Comparison of ENCODE assay signal across 13 cellular contexts in genomic region chr2:43186679-43187374, GRCh38. TPM values are rescaled to one million over a fixed set of nuclear protein-coding genes. Genes with fewer than 3 reads are reported as not detected.
DNase-seq lines count a peak whose midpoint lies in the region; ATAC-seq, FAIRE-seq and TF ChIP-seq lines count a peak whose summit lies in the region.
"Had no signal": no experiment of that assay in that cellular context is flagged by ENCODE, and none has a peak within 500 bp of the region (broad histone marks: within the 10 kb centered on the region; RNA-seq: fewer than 3 reads in every experiment).

No MANE protein-coding gene starts in this region.

- FAIRE-seq in kidney (lab: Jason Lieb, UNC) (no peak), small intestine (lab: Jason Lieb, UNC) (no peak)

- POLR2A ChIA-PET in T-cell (lab: Charles Lee): interaction anchor here in 1 of 2 donors (0.5 kb wide), 1 partner anchor 46 kb away, joined by 5 read pairs; no protein-coding TSS in a partner anchor

- H3K4me3 ChIP-seq in DND-41 (ENCODE audit: low read depth in 1 of 2, low read length in 2 of 2) (no peak overlapping the region), kidney (ENCODE audit: low read length in 2 of 2) (no peak overlapping the region), small intestine (ENCODE audit: low read depth in 1 of 2, low read length in 2 of 2) (no peak overlapping the region), MM.1S (ENCODE audit: low read length) (no peak overlapping the region)

- peak overlapping the region; percentile 61 to 70 for H3K27ac Mint-ChIP-seq in T-cell

- CTCF ChIA-PET in T-cell (lab: Charles Lee): interaction anchor here in 1 of 2 donors (0.6 kb wide), 1 partner anchor 12 kb away, joined by 3 read pairs; no protein-coding TSS in a partner anchor

- no peaks in the 10 kb centered on the region for H4K20me1 ChIP-seq in DND-41 (ENCODE audit: insufficient read depth, low read length)
- no peaks in the 10 kb centered on the region for H4K20me1 ChIP-seq in MM.1S (ENCODE audit: insufficient read depth, low read length)

- H3K9me3 ChIP-seq in DND-41 (ENCODE audit: insufficient read depth, low read length, severe bottlenecking): no peaks in the 10 kb centered on the region
- H3K9me3 ChIP-seq in kidney (ENCODE audit: control insufficient read depth in 1 of 2, low read length in 2 of 2): no peaks in the 10 kb centered on the region
- no peaks in the 10 kb centered on the region for H3K9me3 ChIP-seq in small intestine (ENCODE audit: control insufficient read depth, low read depth)
- H3K9me3 ChIP-seq in MM.1S (replicated peaks; ENCODE audit: insufficient read depth, low read length): no peaks in the 10 kb centered on the region
- H3K9me3 ChIP-seq: SK-N-SH had no signal

- no peaks in the 10 kb centered on the region for H3K79me2 ChIP-seq in DND-41 (ENCODE audit: insufficient read depth, low read length)
- H3K79me2 ChIP-seq in MM.1S (ENCODE audit: low read length): no peaks in the 10 kb centered on the region

- H3K4me1 ChIP-seq in DND-41 (ENCODE audit: insufficient read depth, low read length): no peaks in the 10 kb centered on the region
- peaks cover 0 to 4% of the 10 kb centered on the region in 2 donors for H3K4me1 ChIP-seq in kidney (ENCODE audit: control insufficient read depth in 1 of 2, insufficient read depth in 1 of 2, low read depth in 1 of 2, low read length in 2 of 2)
- peaks cover 19 to 22% of the 10 kb centered on the region in 2 donors for H3K4me1 ChIP-seq in small intestine (ENCODE audit: control insufficient read depth in 2 of 2, insufficient read depth in 1 of 2, low read depth in 1 of 2, low read length in 1 of 2)
- H3K4me1 ChIP-seq in MM.1S (ENCODE audit: low read length): no peaks in the 10 kb centered on the region

- 21 to 48% (median 41%) methylated on average over 12 of the region's 12 CpGs for WGBS in small intestine, 3 donors

- H3K27ac ChIP-seq in DND-41 (ENCODE audit: low read length) (peak overlapping the region; percentile 46; the same call in 1 of the 2 replicates), kidney (ENCODE audit: low read depth in 2 of 2, low read length in 2 of 2) (no peak overlapping the region), small intestine (ENCODE audit: low read depth in 1 of 2, low read length in 1 of 2) (peak overlapping the region; percentile 53 to 74), MM.1S (ENCODE audit: low read length) (no peak overlapping the region)

- ATAC-seq in DND-41 (ENCODE audit: insufficient read depth, low read depth) (no peak), T-cell (replicated peaks in 1 of 4) (no peak), HG03135 (IDR thresholded peaks at IDR 0.05; ENCODE audit: unreplicated experiment) (no peak)

- peaks cover 55 to 67% (median 62%) of the 10 kb centered on the region in 3 donors for H3K4me1 Mint-ChIP-seq in T-cell

- no peaks in the 10 kb centered on the region for H3K9me3 Mint-ChIP-seq in T-cell
- H3K9me3 Mint-ChIP-seq: activated CD4-positive, alpha-beta memory T cell treated with anti-CD3 and anti-CD28 coated beads, Interleukin-2, amount 10 ng/mL, durations not matched to agents 7 days and 5 days had no signal

- DNase-seq in DND-41 (no peak), T-cell (no peak), kidney (peak; percentile 75), small intestine (peak; percentile 67), NCI-H1436 (lab: John Stamatoyannopoulos, UW) (no peak), ecto neural progenitor cell (ENCODE audit: low spot score) (no peak), MM.1S (no peak)
- DNase-seq: activated CD4-positive, alpha-beta memory T cell treated with anti-CD3 and anti-CD28 coated beads, Interleukin-2, amount 10 ng/mL, durations not matched to agents 7 days and 5 days; NCI-H526 treated with DMSO at 0.1 percent for 48 hours; nucleus accumbens; SK-N-SH; stimulated activated CD4-positive, alpha-beta T cell treated with anti-CD3 and anti-CD28 coated beads, Interleukin-2, amount 100 ng/mL, for 48 hours had no signal

- no peaks in the 10 kb centered on the region for H3K9me2 ChIP-seq in MM.1S (replicated peaks; ENCODE audit: insufficient read depth, low read length)
- H3K9me2 ChIP-seq: SK-N-SH had no signal

- no peaks in the 10 kb centered on the region for H3K27me3 Mint-ChIP-seq in T-cell
- H3K27me3 Mint-ChIP-seq: activated CD4-positive, alpha-beta memory T cell treated with anti-CD3 and anti-CD28 coated beads, Interleukin-2, amount 10 ng/mL, durations not matched to agents 7 days and 5 days had no signal

- TF ChIP-seq CTCF in DND-41 (IDR thresholded peaks at IDR 0.05; ENCODE audit: borderline replicate concordance, extremely low read depth, low read length, poor library complexity, severe bottlenecking): no peak
- TF ChIP-seq CTCF in kidney (IDR thresholded peaks at IDR 0.05; ENCODE audit: borderline replicate concordance, extremely low read depth, insufficient read depth): no peak
- no peak for TF ChIP-seq CTCF in MM.1S (IDR thresholded peaks at IDR 0.05; ENCODE audit: low read length)

- H2AFZ ChIP-seq in DND-41 (ENCODE audit: low read depth, low read length): no peak overlapping the region
- H2AFZ ChIP-seq in MM.1S (ENCODE audit: low read length): no peak overlapping the region

- peak overlapping the region in 1 of 3 donors; percentile 54 for H3K4me3 Mint-ChIP-seq in T-cell
- H3K4me3 Mint-ChIP-seq: activated CD4-positive, alpha-beta memory T cell treated with anti-CD3 and anti-CD28 coated beads, Interleukin-2, amount 10 ng/mL, durations not matched to agents 7 days and 5 days had no signal

- H3K27me3 ChIP-seq in DND-41 (ENCODE audit: insufficient read depth, low read length, poor library complexity) (no peaks in the 10 kb centered on the region), small intestine (ENCODE audit: control insufficient read depth in 2 of 2, insufficient read depth in 2 of 2, low read length in 2 of 2) (no peaks in the 10 kb centered on the region), MM.1S (replicated peaks; ENCODE audit: insufficient read depth, low read length) (no peaks in the 10 kb centered on the region)

- no peaks in the 10 kb centered on the region for H3K36me3 Mint-ChIP-seq in T-cell

- no peaks in the 10 kb centered on the region for H3F3A ChIP-seq in MM.1S (ENCODE audit: insufficient read depth, low read length)

- H3K9ac ChIP-seq in DND-41 (ENCODE audit: low read depth, low read length) (no peak overlapping the region), kidney (ENCODE audit: low read length in 2 of 2) (peak overlapping the region in 1 of 2 donors; percentile 7), MM.1S (ENCODE audit: low read length) (no peak overlapping the region)
- H3K9ac ChIP-seq: SK-N-SH had no signal

- H3K4me2 ChIP-seq in DND-41 (ENCODE audit: insufficient read depth, low read length) (no peak overlapping the region), MM.1S (ENCODE audit: low read depth, low read length) (no peak overlapping the region)
- H3K4me2 ChIP-seq: SK-N-SH had no signal

- intact Hi-C loops in kidney (cut with DNase I): no loop called here

- no peaks in the 10 kb centered on the region for H3K36me3 ChIP-seq in DND-41 (ENCODE audit: insufficient read depth, low read length)
- no peaks in the 10 kb centered on the region for H3K36me3 ChIP-seq in kidney (ENCODE audit: control insufficient read depth in 1 of 2, insufficient read depth in 2 of 2, low read length in 2 of 2)
- no peaks in the 10 kb centered on the region for H3K36me3 ChIP-seq in small intestine (ENCODE audit: control insufficient read depth in 2 of 2, insufficient read depth in 2 of 2, low read length in 2 of 2)
- H3K36me3 ChIP-seq in MM.1S (replicated peaks; ENCODE audit: insufficient read depth, low read length): no peaks in the 10 kb centered on the region

RNA-seq across cellular contexts. Expression of gene ZFP36L2, which starts 39.6 kb away (rescaled TPM):
- total RNA-seq in T-cell: 100 to 1,000 TPM; 329 to 974 (median 377) TPM
- total RNA-seq in kidney: 247 TPM
- 35.4 TPM for polyA plus RNA-seq in kidney (ENCODE audit: insufficient read depth, low read depth, low replicate concordance)
- polyA plus RNA-seq in small intestine: 10 to 100 TPM; 62.1 to 98.9 (median 98.8) TPM

Comparison
In these comparisons a context has a peak if more than half of its experiments do, and no peak if none do; other contexts are left out.
1. DNase-seq: peak in kidney (single experiment) and small intestine (single experiment); none in DND-41 (single experiment), T-cell (0 of 34), NCI-H1436 (single experiment), ecto neural progenitor cell (single experiment) and MM.1S (single experiment).
2. H3K27ac ChIP-seq: peak in DND-41 (single experiment) and small intestine (2 of 2); none in kidney (0 of 2) and MM.1S (single experiment).